9 cellular contexts compared by ENCODE assay signal in genomic region chr18:27605107-27605834, GRCh38.
DNase-seq lines count a peak whose midpoint lies in the region; ATAC-seq, FAIRE-seq and TF ChIP-seq lines count a peak whose summit lies in the region.
"Had no signal": no experiment of that assay in that cellular context is flagged by ENCODE, and none has a peak within 500 bp of the region (broad histone marks: within the 10 kb centered on the region; RNA-seq: fewer than 3 reads in every experiment).

No MANE protein-coding gene starts in this region.

- TF ChIP-seq RAD21 in HepG2 (CRISPR knock-in tag; IDR thresholded peaks at IDR 0.05): 0 out of 2 replicates have a peak, but pooled peaks have one; percentile 21

- no peaks in the 10 kb centered on the region for H3K27me3 ChIP-seq in HepG2 (ENCODE audit: control insufficient read depth in 1 of 2, insufficient read depth in 2 of 2, low read length in 2 of 2)
- no peaks in the 10 kb centered on the region for H3K27me3 ChIP-seq in transverse colon

- H3K4me3 Mint-ChIP-seq in activated naive CD4-positive, alpha-beta T cell treated with anti-CD3 and anti-CD28 coated beads for 36 hours: no peak overlapping the region
- H3K4me3 Mint-ChIP-seq: naive thymus-derived CD8-positive, alpha-beta T cell had no signal

- TF ChIP-seq EP300 in HepG2 (IDR thresholded peaks at IDR 0.05; ENCODE audit: low read depth in 2 of 2, low read length in 2 of 2): no peak
- no peak for TF ChIP-seq EP300 in HepG2 (CRISPR knock-in tag; IDR thresholded peaks at IDR 0.05; ENCODE audit: borderline replicate concordance)
- TF ChIP-seq EP300 in transverse colon (IDR thresholded peaks at IDR 0.05; ENCODE audit: low read depth): no peak

- 21% methylated on average over 5 of the region's 5 CpGs for WGBS in HepG2 (ENCODE audit: low lambda C conversion rate)
- WGBS in transverse colon (ENCODE audit: low coverage in 1 of 2), 2 donors: 23 to 50% methylated on average over 2 to 5 of the region's 5 CpGs

- no peaks in the 10 kb centered on the region for H3K9me3 ChIP-seq in HepG2 (ENCODE audit: low read length)
- no peaks in the 10 kb centered on the region for H3K9me3 ChIP-seq in transverse colon

- no peak overlapping the region for H3K27ac Mint-ChIP-seq in activated naive CD4-positive, alpha-beta T cell treated with anti-CD3 and anti-CD28 coated beads for 36 hours
- H3K27ac Mint-ChIP-seq: naive thymus-derived CD8-positive, alpha-beta T cell had no signal

- H3K27me3 Mint-ChIP-seq in activated naive CD4-positive, alpha-beta T cell treated with anti-CD3 and anti-CD28 coated beads for 36 hours (ENCODE audit: low read depth): peaks cover 1% of the 10 kb centered on the region

- peak; percentile 76 for FAIRE-seq in HepG2 (lab: Jason Lieb, UNC)

- no TSS peak for BruUV-seq in HepG2 (replicated peaks; lab: Mats Ljungman, UMichigan)

- no peaks in the 10 kb centered on the region for H3K9me3 Mint-ChIP-seq in activated naive CD4-positive, alpha-beta T cell treated with anti-CD3 and anti-CD28 coated beads for 36 hours

- H4K20me1 ChIP-seq in HepG2 (ENCODE audit: insufficient read depth, low read length): no peaks in the 10 kb centered on the region

- no peak for TF ChIP-seq POLR2A in HepG2 (IDR thresholded peaks at IDR 0.05; ENCODE audit: insufficient read depth in 1 of 2, low read depth in 2 of 2, low read length in 2 of 2)
- no peak for TF ChIP-seq POLR2A in transverse colon (IDR thresholded peaks at IDR 0.05)

- peak; percentile 92 for ATAC-seq in HepG2
- ATAC-seq: naive thymus-derived CD8-positive, alpha-beta T cell had no signal

- no peaks in the 10 kb centered on the region for H3K36me3 Mint-ChIP-seq in activated naive CD4-positive, alpha-beta T cell treated with anti-CD3 and anti-CD28 coated beads for 36 hours (ENCODE audit: low read depth)
- H3K36me3 Mint-ChIP-seq: naive thymus-derived CD8-positive, alpha-beta T cell had no signal

- no peak overlapping the region for H3K9ac ChIP-seq in HepG2 (ENCODE audit: insufficient read depth, low read depth, low read length)

- peak; percentile 50 for DNase-seq in activated naive CD4-positive, alpha-beta T cell treated with anti-CD3 and anti-CD28 coated beads for 36 hours
- no peak for DNase-seq in activated naive CD4-positive, alpha-beta T cell treated with anti-CD3 and anti-CD28 coated beads, Interleukin-2, amount 50 U/mL, for 16 hours
- peak; percentile 54 for DNase-seq in HCEC 1CT
- DNase-seq in OCI-M2 (lab: John Stamatoyannopoulos, UW; ENCODE audit: unreplicated experiment): peak; percentile 39
- DNase-seq in dedifferentiated amniotic fluid mesenchymal stem cell (ENCODE audit: extremely low spot score): peak; percentile 87
- peak; percentile 53 for DNase-seq in HepG2 (ENCODE audit: low spot score)
- peak; percentile 25 for DNase-seq in transverse colon

- CTCF ChIA-PET in activated naive CD4-positive, alpha-beta T cell treated with anti-CD3 and anti-CD28 coated beads for 36 hours (lab: Charles Lee): interaction anchor here (0.5 to 1.3 kb wide), 8 partner anchors 9 to 541 kb away, joined by 3 to 4 read pairs (median 3); no protein-coding TSS in a partner anchor
- CTCF ChIA-PET in HepG2 (lab: Yijun Ruan, JAX; ENCODE audit: low intra/inter-chr PET ratio, low total read pairs): interaction anchor here (0.9 kb wide), 1 partner anchor 584 kb away, joined by 3 read pairs; no protein-coding TSS in a partner anchor

- no peaks in the 10 kb centered on the region for H3K79me2 ChIP-seq in HepG2 (ENCODE audit: insufficient read depth, low read length)

- in situ Hi-C loops in HepG2 (cut with HindIII; ENCODE audit: extremely low pct_ligation_motif_present, low pct_unique_long_range_greater_than_20kb): loop anchor here (10.0 to 25.0 kb wide), 2 partner anchors 582 to 790 kb away; partner anchors contain the start of gene CDH2
- in situ Hi-C loops in transverse colon (cut with MboI; ENCODE audit: low pct_ligation_motif_present in 1 of 4, low pct_unique_long_range_greater_than_20kb in 1 of 4, low sequenced_read_pairs in 3 of 4): loop anchor here (10.0 kb wide), 3 partner anchors 60 to 600 kb away; no protein-coding TSS in a partner anchor

- no peak overlapping the region for H2AFZ ChIP-seq in HepG2 (ENCODE audit: low read length)

- H3K4me3 ChIP-seq in HepG2 (replicated peaks in 1 of 3; ENCODE audit: insufficient read depth in 1 of 3, low read depth in 2 of 3, low read length in 3 of 3) (no peak overlapping the region), transverse colon (no peak overlapping the region)

- H3K4me1 ChIP-seq in HepG2 (ENCODE audit: insufficient read depth, low read length) (no peaks in the 10 kb centered on the region), transverse colon (no peaks in the 10 kb centered on the region)

- POLR2A ChIA-PET in HepG2 (lab: Yijun Ruan, JAX): no interaction called here

- H3K27ac ChIP-seq in HepG2 (ENCODE audit: extremely low read length, insufficient read depth, low read length): no peak overlapping the region
- no peak overlapping the region for H3K27ac ChIP-seq in transverse colon

- TF ChIP-seq CTCF in LNCAP (IDR thresholded peaks at IDR 0.05) (peak; percentile 82), HepG2 (CRISPR knock-in tag; IDR thresholded peaks at IDR 0.05) (peak; percentile 85), transverse colon (IDR thresholded peaks at IDR 0.05) (peak; percentile 50 to 76 (median 69))

- no peaks in the 10 kb centered on the region for H3K36me3 ChIP-seq in HepG2 (replicated peaks in 1 of 2; ENCODE audit: control insufficient read depth in 1 of 2, insufficient read depth in 2 of 2, low read length in 2 of 2)
- H3K36me3 ChIP-seq in transverse colon: no peaks in the 10 kb centered on the region

- no peaks in the 10 kb centered on the region for H3K4me1 Mint-ChIP-seq in activated naive CD4-positive, alpha-beta T cell treated with anti-CD3 and anti-CD28 coated beads for 36 hours (ENCODE audit: low read depth)
- H3K4me1 Mint-ChIP-seq: naive thymus-derived CD8-positive, alpha-beta T cell had no signal

- no peak overlapping the region for H3K4me2 ChIP-seq in HepG2 (ENCODE audit: low read depth, low read length)

- intact Hi-C loops in activated naive CD4-positive, alpha-beta T cell treated with anti-CD3 and anti-CD28 coated beads for 36 hours (cut with micrococcal nuclease): loop anchor here (1.0 kb wide), 1 partner anchor 584 kb away; no protein-coding TSS in a partner anchor
- intact Hi-C loops in HepG2 (cut with micrococcal nuclease; ENCODE audit: unreplicated experiment) (loop anchor here (1.0 to 2.0 kb wide), 2 partner anchors 145 to 584 kb away; no protein-coding TSS in a partner anchor), transverse colon (cut with DNase I; ENCODE audit: low total_unique reads) (no loop called here)

TF ChIP-seq in HepG2, 621 proteins besides CTCF, POLR2A, EP300 and RAD21:
- peak; percentile 79 for TF ChIP-seq STAG1 (CRISPR knock-in tag; IDR thresholded peaks at IDR 0.05)
- no peak for TF ChIP-seq DPF2 (CRISPR knock-in tag; IDR thresholded peaks at IDR 0.05; ENCODE audit: borderline replicate concordance, low read depth)
- peak; percentile 40; the same call in 1 of the 2 replicates for TF ChIP-seq MIXL1 (CRISPR knock-in tag; IDR thresholded peaks at IDR 0.05)
- TF ChIP-seq SMC3 (IDR thresholded peaks at IDR 0.05; ENCODE audit: low read length): peak; percentile 52; the same call in 1 of the 2 replicates
- no peak for TF ChIP-seq TOPORS (CRISPR knock-in tag; IDR thresholded peaks at IDR 0.05)
TF ChIP-seq in HepG2: peak in this region for 3.
